1 cellular context compared by ENCODE assay signal in the genomic region with DNA sequence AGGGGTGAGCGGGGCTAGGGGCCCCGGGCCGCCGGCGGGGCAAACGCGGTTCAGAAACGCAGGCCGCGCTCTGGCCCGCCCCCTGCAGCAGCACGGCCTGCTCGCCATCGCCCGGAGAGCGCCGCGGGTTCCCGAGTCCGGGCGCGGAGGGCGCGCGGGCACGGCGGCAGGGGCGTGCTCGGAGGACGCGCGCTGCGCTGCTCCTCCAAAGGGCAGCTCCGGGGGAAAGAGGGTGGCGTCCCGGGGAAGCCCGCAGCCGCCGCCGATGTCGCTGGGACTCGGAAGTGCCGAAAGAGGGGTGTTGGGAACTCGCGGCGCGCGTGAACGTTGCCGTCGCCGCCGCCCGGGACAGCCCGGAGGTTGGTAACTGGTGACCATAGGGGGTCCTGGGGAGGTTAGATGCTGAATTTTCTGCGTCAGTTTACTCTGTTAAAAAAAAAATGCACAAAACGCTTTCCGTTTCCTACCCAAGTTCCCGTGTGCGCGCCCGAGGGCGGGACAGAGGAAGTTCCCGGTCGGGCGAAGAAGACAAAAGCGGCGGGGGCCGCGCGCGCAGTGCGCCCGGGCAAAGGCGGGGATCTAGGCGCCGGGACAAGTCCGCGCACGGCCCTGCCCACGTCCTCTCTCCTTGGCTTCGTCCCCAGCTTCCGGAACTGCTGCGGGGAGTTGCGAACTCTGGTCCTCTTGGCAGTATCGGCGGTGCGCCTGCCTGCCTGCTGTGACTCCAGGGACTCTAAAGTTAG.
A peak's percentile ranks its signal among the peaks of the same experiment; 100 is the strongest.
TF ChIP-seq lines count a peak whose summit lies in the region.

A gene (plus strand): TSS at position 157 of the 743 bp plus-strand sequence. CDS start 20,074 bp downstream, outside the sequence.

TF ChIP-seq in HEK293, 187 proteins besides CTCF, POLR2A, EP300 and RAD21 (continued from another document and continues in another):
- no peak for TF ChIP-seq ZNF292 (tag by site-specific recombination; IDR thresholded peaks at IDR 0.05; ENCODE audit: borderline replicate concordance, low read depth)
- TF ChIP-seq SETDB1 (IDR thresholded peaks at IDR 0.05; ENCODE audit: insufficient read length, low read length) = no peak
- no peak for TF ChIP-seq OVOL3 (tag by site-specific recombination; IDR thresholded peaks at IDR 0.05)
- no peak for TF ChIP-seq TCF7L2 (IDR thresholded peaks at IDR 0.05; ENCODE audit: borderline replicate concordance, low read depth, low read length)
- no peak for TF ChIP-seq ZNF175 (tag by site-specific recombination; IDR thresholded peaks at IDR 0.05)
- TF ChIP-seq, protein P1, sequence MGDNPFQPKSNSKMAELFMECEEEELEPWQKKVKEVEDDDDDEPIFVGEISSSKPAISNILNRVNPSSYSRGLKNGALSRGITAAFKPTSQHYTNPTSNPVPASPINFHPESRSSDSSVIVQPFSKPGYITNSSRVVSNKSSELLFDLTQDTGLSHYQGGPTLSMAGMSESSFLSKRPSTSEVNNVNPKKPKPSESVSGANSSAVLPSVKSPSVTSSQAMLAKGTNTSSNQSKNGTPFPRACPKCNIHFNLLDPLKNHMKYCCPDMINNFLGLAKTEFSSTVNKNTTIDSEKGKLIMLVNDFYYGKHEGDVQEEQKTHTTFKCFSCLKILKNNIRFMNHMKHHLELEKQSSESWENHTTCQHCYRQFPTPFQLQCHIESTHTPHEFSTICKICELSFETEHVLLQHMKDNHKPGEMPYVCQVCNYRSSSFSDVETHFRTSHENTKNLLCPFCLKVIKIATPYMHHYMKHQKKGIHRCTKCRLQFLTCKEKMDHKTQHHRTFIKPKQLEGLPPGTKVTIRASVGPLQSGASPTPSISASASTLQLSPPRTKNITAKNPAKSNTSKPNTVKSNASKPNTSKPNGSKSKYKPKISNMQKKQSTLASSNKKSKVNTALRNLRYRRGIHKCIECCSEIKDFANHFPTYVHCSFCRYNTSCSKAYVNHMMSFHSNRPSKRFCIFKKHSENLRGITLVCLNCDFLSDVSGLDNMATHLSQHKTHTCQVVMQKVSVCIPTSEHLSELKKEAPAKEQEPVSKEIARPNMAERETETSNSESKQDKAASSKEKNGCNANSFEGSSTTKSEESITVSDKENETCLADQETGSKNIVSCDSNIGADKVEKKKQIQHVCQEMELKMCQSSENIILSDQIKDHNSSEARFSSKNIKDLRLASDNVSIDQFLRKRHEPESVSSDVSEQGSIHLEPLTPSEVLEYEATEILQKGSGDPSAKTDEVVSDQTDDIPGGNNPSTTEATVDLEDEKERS (tag by site-specific recombination; IDR thresholded peaks at IDR 0.05) = no peak
- no peak for TF ChIP-seq ZNF311 (tag by site-specific recombination; IDR thresholded peaks at IDR 0.05; ENCODE audit: borderline replicate concordance)
- TF ChIP-seq ZBTB8A (tag by site-specific recombination; IDR thresholded peaks at IDR 0.05) = peak; percentile 98
- no peak for TF ChIP-seq ZNF157 (tag by site-specific recombination; IDR thresholded peaks at IDR 0.05)
- TF ChIP-seq, protein P2, sequence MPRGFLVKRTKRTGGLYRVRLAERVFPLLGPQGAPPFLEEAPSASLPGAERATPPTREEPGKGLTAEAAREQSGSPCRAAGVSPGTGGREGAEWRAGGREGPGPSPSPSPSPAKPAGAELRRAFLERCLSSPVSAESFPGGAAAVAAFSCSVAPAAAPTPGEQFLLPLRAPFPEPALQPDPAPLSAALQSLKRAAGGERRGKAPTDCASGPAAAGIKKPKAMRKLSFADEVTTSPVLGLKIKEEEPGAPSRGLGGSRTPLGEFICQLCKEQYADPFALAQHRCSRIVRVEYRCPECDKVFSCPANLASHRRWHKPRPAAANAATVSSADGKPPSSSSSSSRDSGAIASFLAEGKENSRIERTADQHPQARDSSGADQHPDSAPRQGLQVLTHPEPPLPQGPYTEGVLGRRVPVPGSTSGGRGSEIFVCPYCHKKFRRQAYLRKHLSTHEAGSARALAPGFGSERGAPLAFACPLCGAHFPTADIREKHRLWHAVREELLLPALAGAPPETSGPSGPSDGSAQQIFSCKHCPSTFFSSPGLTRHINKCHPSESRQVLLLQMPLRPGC (tag by site-specific recombination; IDR thresholded peaks at IDR 0.05) = no peak
- TF ChIP-seq, protein P3, sequence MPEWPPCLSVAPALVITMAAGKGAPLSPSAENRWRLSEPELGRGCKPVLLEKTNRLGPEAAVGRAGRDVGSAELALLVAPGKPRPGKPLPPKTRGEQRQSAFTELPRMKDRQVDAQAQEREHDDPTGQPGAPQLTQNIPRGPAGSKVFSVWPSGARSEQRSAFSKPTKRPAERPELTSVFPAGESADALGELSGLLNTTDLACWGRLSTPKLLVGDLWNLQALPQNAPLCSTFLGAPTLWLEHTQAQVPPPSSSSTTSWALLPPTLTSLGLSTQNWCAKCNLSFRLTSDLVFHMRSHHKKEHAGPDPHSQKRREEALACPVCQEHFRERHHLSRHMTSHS (tag by site-specific recombination; IDR thresholded peaks at IDR 0.05) = no peak
- no peak for TF ChIP-seq ZNF654 (tag by site-specific recombination; IDR thresholded peaks at IDR 0.05; ENCODE audit: low read depth)
- TF ChIP-seq, protein P4, sequence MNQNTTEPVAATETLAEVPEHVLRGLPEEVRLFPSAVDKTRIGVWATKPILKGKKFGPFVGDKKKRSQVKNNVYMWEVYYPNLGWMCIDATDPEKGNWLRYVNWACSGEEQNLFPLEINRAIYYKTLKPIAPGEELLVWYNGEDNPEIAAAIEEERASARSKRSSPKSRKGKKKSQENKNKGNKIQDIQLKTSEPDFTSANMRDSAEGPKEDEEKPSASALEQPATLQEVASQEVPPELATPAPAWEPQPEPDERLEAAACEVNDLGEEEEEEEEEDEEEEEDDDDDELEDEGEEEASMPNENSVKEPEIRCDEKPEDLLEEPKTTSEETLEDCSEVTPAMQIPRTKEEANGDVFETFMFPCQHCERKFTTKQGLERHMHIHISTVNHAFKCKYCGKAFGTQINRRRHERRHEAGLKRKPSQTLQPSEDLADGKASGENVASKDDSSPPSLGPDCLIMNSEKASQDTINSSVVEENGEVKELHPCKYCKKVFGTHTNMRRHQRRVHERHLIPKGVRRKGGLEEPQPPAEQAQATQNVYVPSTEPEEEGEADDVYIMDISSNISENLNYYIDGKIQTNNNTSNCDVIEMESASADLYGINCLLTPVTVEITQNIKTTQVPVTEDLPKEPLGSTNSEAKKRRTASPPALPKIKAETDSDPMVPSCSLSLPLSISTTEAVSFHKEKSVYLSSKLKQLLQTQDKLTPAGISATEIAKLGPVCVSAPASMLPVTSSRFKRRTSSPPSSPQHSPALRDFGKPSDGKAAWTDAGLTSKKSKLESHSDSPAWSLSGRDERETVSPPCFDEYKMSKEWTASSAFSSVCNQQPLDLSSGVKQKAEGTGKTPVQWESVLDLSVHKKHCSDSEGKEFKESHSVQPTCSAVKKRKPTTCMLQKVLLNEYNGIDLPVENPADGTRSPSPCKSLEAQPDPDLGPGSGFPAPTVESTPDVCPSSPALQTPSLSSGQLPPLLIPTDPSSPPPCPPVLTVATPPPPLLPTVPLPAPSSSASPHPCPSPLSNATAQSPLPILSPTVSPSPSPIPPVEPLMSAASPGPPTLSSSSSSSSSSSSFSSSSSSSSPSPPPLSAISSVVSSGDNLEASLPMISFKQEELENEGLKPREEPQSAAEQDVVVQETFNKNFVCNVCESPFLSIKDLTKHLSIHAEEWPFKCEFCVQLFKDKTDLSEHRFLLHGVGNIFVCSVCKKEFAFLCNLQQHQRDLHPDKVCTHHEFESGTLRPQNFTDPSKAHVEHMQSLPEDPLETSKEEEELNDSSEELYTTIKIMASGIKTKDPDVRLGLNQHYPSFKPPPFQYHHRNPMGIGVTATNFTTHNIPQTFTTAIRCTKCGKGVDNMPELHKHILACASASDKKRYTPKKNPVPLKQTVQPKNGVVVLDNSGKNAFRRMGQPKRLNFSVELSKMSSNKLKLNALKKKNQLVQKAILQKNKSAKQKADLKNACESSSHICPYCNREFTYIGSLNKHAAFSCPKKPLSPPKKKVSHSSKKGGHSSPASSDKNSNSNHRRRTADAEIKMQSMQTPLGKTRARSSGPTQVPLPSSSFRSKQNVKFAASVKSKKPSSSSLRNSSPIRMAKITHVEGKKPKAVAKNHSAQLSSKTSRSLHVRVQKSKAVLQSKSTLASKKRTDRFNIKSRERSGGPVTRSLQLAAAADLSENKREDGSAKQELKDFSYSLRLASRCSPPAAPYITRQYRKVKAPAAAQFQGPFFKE (tag by site-specific recombination; IDR thresholded peaks at IDR 0.05; ENCODE audit: borderline replicate concordance) = no peak
- no peak for TF ChIP-seq GFI1B (tag by site-specific recombination; IDR thresholded peaks at IDR 0.05)
- no peak for TF ChIP-seq ZBTB7A (tag by site-specific recombination; IDR thresholded peaks at IDR 0.05; ENCODE audit: low read depth)
- TF ChIP-seq, protein P5, sequence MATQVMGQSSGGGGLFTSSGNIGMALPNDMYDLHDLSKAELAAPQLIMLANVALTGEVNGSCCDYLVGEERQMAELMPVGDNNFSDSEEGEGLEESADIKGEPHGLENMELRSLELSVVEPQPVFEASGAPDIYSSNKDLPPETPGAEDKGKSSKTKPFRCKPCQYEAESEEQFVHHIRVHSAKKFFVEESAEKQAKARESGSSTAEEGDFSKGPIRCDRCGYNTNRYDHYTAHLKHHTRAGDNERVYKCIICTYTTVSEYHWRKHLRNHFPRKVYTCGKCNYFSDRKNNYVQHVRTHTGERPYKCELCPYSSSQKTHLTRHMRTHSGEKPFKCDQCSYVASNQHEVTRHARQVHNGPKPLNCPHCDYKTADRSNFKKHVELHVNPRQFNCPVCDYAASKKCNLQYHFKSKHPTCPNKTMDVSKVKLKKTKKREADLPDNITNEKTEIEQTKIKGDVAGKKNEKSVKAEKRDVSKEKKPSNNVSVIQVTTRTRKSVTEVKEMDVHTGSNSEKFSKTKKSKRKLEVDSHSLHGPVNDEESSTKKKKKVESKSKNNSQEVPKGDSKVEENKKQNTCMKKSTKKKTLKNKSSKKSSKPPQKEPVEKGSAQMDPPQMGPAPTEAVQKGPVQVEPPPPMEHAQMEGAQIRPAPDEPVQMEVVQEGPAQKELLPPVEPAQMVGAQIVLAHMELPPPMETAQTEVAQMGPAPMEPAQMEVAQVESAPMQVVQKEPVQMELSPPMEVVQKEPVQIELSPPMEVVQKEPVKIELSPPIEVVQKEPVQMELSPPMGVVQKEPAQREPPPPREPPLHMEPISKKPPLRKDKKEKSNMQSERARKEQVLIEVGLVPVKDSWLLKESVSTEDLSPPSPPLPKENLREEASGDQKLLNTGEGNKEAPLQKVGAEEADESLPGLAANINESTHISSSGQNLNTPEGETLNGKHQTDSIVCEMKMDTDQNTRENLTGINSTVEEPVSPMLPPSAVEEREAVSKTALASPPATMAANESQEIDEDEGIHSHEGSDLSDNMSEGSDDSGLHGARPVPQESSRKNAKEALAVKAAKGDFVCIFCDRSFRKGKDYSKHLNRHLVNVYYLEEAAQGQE (tag by site-specific recombination; IDR thresholded peaks at IDR 0.05) = no peak
- TF ChIP-seq, protein P6, sequence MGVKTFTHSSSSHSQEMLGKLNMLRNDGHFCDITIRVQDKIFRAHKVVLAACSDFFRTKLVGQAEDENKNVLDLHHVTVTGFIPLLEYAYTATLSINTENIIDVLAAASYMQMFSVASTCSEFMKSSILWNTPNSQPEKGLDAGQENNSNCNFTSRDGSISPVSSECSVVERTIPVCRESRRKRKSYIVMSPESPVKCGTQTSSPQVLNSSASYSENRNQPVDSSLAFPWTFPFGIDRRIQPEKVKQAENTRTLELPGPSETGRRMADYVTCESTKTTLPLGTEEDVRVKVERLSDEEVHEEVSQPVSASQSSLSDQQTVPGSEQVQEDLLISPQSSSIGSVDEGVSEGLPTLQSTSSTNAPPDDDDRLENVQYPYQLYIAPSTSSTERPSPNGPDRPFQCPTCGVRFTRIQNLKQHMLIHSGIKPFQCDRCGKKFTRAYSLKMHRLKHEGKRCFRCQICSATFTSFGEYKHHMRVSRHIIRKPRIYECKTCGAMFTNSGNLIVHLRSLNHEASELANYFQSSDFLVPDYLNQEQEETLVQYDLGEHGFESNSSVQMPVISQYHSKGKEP (tag by site-specific recombination; IDR thresholded peaks at IDR 0.05) = no peak
- TF ChIP-seq ZNF626 (tag by site-specific recombination; IDR thresholded peaks at IDR 0.05) = no peak
- no peak for TF ChIP-seq ZNF48 (tag by site-specific recombination; IDR thresholded peaks at IDR 0.05)
- TF ChIP-seq ZNF121 (tag by site-specific recombination; IDR thresholded peaks at IDR 0.05) = no peak
- TF ChIP-seq, protein P7, sequence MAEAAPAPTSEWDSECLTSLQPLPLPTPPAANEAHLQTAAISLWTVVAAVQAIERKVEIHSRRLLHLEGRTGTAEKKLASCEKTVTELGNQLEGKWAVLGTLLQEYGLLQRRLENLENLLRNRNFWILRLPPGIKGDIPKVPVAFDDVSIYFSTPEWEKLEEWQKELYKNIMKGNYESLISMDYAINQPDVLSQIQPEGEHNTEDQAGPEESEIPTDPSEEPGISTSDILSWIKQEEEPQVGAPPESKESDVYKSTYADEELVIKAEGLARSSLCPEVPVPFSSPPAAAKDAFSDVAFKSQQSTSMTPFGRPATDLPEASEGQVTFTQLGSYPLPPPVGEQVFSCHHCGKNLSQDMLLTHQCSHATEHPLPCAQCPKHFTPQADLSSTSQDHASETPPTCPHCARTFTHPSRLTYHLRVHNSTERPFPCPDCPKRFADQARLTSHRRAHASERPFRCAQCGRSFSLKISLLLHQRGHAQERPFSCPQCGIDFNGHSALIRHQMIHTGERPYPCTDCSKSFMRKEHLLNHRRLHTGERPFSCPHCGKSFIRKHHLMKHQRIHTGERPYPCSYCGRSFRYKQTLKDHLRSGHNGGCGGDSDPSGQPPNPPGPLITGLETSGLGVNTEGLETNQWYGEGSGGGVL (tag by site-specific recombination; IDR thresholded peaks at IDR 0.05) = 0 out of 2 replicates have a peak, but pooled peaks have one; percentile 12
- TF ChIP-seq ZNF184 (tag by site-specific recombination; IDR thresholded peaks at IDR 0.05) = no peak
- TF ChIP-seq YY1 (tag by site-specific recombination; IDR thresholded peaks at IDR 0.05) = 0 out of 2 replicates have a peak, but pooled peaks have one; percentile 21
- no peak for TF ChIP-seq SALL2 (tag by site-specific recombination; IDR thresholded peaks at IDR 0.05; ENCODE audit: borderline replicate concordance)
- no peak for TF ChIP-seq HOXC10 (CRISPR knock-in tag; IDR thresholded peaks at IDR 0.05)
- TF ChIP-seq ZNF354C (tag by site-specific recombination; IDR thresholded peaks at IDR 0.05; ENCODE audit: borderline replicate concordance, low read depth) = no peak
- TF ChIP-seq, protein P8, sequence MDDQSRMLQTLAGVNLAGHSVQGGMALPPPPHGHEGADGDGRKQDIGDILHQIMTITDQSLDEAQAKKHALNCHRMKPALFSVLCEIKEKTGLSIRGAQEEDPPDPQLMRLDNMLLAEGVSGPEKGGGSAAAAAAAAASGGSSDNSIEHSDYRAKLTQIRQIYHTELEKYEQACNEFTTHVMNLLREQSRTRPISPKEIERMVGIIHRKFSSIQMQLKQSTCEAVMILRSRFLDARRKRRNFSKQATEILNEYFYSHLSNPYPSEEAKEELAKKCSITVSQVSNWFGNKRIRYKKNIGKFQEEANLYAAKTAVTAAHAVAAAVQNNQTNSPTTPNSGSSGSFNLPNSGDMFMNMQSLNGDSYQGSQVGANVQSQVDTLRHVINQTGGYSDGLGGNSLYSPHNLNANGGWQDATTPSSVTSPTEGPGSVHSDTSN (CRISPR knock-in tag; IDR thresholded peaks at IDR 0.05) = peak; percentile 72; the same call in 1 of the 2 replicates
- no peak for TF ChIP-seq ZNF548 (tag by site-specific recombination; IDR thresholded peaks at IDR 0.05)
- TF ChIP-seq ZNF596 (tag by site-specific recombination; IDR thresholded peaks at IDR 0.05) = 0 out of 2 replicates have a peak, but pooled peaks have one; percentile 34
- TF ChIP-seq, protein P9, sequence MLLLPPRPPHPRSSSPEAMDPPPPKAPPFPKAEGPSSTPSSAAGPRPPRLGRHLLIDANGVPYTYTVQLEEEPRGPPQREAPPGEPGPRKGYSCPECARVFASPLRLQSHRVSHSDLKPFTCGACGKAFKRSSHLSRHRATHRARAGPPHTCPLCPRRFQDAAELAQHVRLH (tag by site-specific recombination; IDR thresholded peaks at IDR 0.05) = no peak
- peak; percentile 30 for TF ChIP-seq SP7 (tag by site-specific recombination; IDR thresholded peaks at IDR 0.05)
- peak; percentile 46; the same call in 1 of the 2 replicates for TF ChIP-seq ZNF24 (tag by site-specific recombination; IDR thresholded peaks at IDR 0.05)
- no peak for TF ChIP-seq ZNF394 (tag by site-specific recombination; IDR thresholded peaks at IDR 0.05; ENCODE audit: borderline replicate concordance)
